In the genomic region with DNA sequence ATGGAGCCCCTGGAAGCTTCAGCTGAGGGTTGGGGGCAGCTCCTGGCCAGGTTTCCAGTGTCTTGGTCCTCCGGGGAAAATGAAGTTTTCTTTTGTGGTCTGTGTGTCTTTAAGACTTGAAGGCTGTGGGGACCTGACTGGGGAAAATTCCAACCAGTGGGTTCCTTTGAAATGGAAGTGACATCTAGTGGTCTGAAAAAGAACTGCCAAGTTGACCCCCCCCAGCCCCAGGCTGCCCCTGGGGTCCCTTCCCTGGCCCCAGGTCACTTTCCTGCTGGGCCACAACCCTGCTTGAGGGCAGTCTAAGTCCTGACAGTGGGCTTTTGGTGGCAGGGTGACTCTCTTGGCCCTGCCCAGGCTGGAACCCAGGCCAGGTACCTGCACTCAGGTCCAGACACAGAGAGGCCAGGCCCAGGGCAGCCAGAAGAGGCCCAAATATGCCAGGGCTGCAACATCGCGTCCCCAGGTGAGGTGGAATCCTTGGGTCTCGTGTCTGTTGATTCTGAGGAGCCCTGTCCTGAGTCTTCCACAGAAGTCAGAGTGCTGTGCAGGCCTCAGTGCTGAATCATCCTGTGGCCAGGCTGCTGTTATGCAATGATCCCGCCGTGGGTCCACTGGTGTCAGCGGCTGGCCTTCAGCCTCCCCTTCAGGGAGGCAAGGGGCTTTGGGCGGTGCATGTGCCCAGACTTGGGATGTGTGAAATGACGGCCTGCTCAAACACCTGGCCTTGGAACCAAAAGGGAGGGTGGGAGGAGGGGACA, we compare ENCODE assay signal across 8 cellular contexts.
DNase-seq lines count a peak whose midpoint lies in the region; ATAC-seq, FAIRE-seq and TF ChIP-seq lines count a peak whose summit lies in the region.

No MANE protein-coding gene starts in this region.

- H3K4me3 Mint-ChIP-seq in progenitor cell of endocrine pancreas (ENCODE audit: low read depth): peak overlapping the region; percentile 69

- no peak overlapping the region for H3K27ac ChIP-seq in BLaER1

- in situ Hi-C loops in SK-MEL-5 (cut with HindIII; ENCODE audit: low pct_unique_long_range_greater_than_20kb, low sequenced_read_pairs): no loop called here

- ATAC-seq in HG03520 (IDR thresholded peaks at IDR 0.05; ENCODE audit: unreplicated experiment) (no peak), HG02642 (IDR thresholded peaks at IDR 0.05; ENCODE audit: poor library complexity, unreplicated experiment) (no peak)

- peak overlapping the region; percentile 65 for H3K27ac Mint-ChIP-seq in progenitor cell of endocrine pancreas

- H3K36me3 Mint-ChIP-seq in progenitor cell of endocrine pancreas (ENCODE audit: insufficient read depth): no peaks in the 10 kb centered on the region

- H3K4me3 ChIP-seq in BLaER1: no peak overlapping the region

- no peak overlapping the region for H3K9ac ChIP-seq in BLaER1

- peak; percentile 6 for FAIRE-seq in H54 (lab: Jason Lieb, UNC)

- no peaks in the 10 kb centered on the region for H4K20me1 ChIP-seq in BLaER1

- peak overlapping the region; percentile 11; the same call in 1 of the 2 replicates for H3K4me2 ChIP-seq in BLaER1

- H3K9me3 ChIP-seq in BLaER1: no peaks in the 10 kb centered on the region

- no peaks in the 10 kb centered on the region for H3K9me3 Mint-ChIP-seq in progenitor cell of endocrine pancreas (ENCODE audit: low read depth)

- peaks cover 60% of the 10 kb centered on the region for H3K4me1 Mint-ChIP-seq in progenitor cell of endocrine pancreas (ENCODE audit: low read depth)

- H3K36me3 ChIP-seq in BLaER1: no peaks in the 10 kb centered on the region

- H3K27me3 ChIP-seq in BLaER1: no peaks in the 10 kb centered on the region

- H3K4me1 ChIP-seq in BLaER1: peaks cover 6% of the 10 kb centered on the region

- peak; percentile 69 for TF ChIP-seq CTCF in progenitor cell of endocrine pancreas (IDR thresholded peaks at IDR 0.05; ENCODE audit: unreplicated experiment)

- no peaks in the 10 kb centered on the region for H3K27me3 Mint-ChIP-seq in progenitor cell of endocrine pancreas

- no peak for TF ChIP-seq POLR2A in H54 (IDR thresholded peaks at IDR 0.05; ENCODE audit: low read depth, low read length)

- DNase-seq in H54 (ENCODE audit: insufficient read length, low spot score) (peak; percentile 78), SK-MEL-5 (ENCODE audit: low read depth, low spot score) (peak; percentile 63), fibroblast of the conjunctiva (ENCODE audit: low read depth) (peak; percentile 44), progenitor cell of endocrine pancreas (ENCODE audit: low spot score, unreplicated experiment) (no peak), DMS79 treated with DMSO at 0.1 percent for 48 hours (lab: John Stamatoyannopoulos, UW) (no peak)

Comparison
In these comparisons a context has a peak if more than half of its experiments do, and no peak if none do; other contexts are left out.
1. DNase-seq: peak in H54 (single experiment), SK-MEL-5 (single experiment) and fibroblast of the conjunctiva (single experiment); none in progenitor cell of endocrine pancreas (single experiment) and DMS79 treated with DMSO at 0.1 percent for 48 hours (single experiment).